In genomic region chr11:132555617-132556016, GRCh38 we compare ENCODE assay signal across 27 cellular contexts.
"Had no signal": no experiment of that assay in that cellular context is flagged by ENCODE, and none has a peak within 500 bp of the region (broad histone marks: within the 10 kb centered on the region; RNA-seq: fewer than 3 reads in every experiment).

No MANE protein-coding gene starts in this region.

- ATAC-seq: stimulated activated effector memory CD8-positive, alpha-beta T cell treated with anti-CD3 and anti-CD28 coated beads, Interleukin-12 subunit alpha, Interleukin-12 subunit beta, amount 100 ng/mL, for 72 hours; stimulated activated memory B cell treated with anti-CD40 and anti-IgM and Interleukin-4, amounts not matched to agents 10 μg/mL and 1 μg/mL and 100 μg/mL, for 72 hours; stimulated activated naive B cell treated with anti-CD40 and anti-IgM and Interleukin-4, amounts not matched to agents 10 μg/mL and 1 μg/mL and 100 μg/mL, for 72 hours; stimulated activated naive CD8-positive, alpha-beta T cell treated with anti-CD3 and anti-CD28 coated beads, Interleukin-15, amount 100 ng/mL, for 72 hours; stimulated activated naive CD8-positive, alpha-beta T cell treated with anti-CD3 and anti-CD28 coated beads, Interleukin-15, Interleukin-2, amounts not matched to agents 100 U/mL and 50 U/mL, for 24 hours; upper lobe of right lung had no signal

- H3K27me3 ChIP-seq: stomach, suprapubic skin, testis, thyroid gland, tibial artery, tibial nerve, transverse colon, upper lobe of left lung, upper lobe of right lung, uterus, vagina had no signal

- FAIRE-seq: urothelium cell line had no signal

- H3K27ac ChIP-seq: stomach, suprapubic skin, testis, thoracic aorta, thyroid gland, tibial artery, tibial nerve, transverse colon, upper lobe of left lung, upper lobe of right lung, uterus, vagina had no signal

- DNase-seq: stimulated activated CD4-positive, alpha-beta T cell treated with anti-CD3 and anti-CD28 coated beads, Interleukin-2, amount 100 ng/mL, for 48 hours; stimulated activated CD4-positive, alpha-beta T cell treated with anti-CD3 and anti-CD28 coated beads, Interleukin-4, amount 100 ng/mL, for 1 hour; stimulated activated CD4-positive, alpha-beta T cell treated with anti-CD3 and anti-CD28 coated beads, Interleukin-4, amount 100 ng/mL, for 24 hours; stimulated activated CD4-positive, alpha-beta T cell treated with anti-CD3 and anti-CD28 coated beads, Interleukin-4, amount 100 ng/mL, for 4 hours; stimulated activated CD8-positive, alpha-beta memory T cell treated with anti-CD3 and anti-CD28 coated beads, Interleukin-4, amount 100 ng/mL, for 48 hours; stimulated activated naive B cell treated with anti-CD40 and anti-IgM and Interleukin-4, amounts not matched to agents 10 μg/mL and 1 μg/mL and 100 μg/mL, for 72 hours; stimulated activated naive CD4-positive, alpha-beta T cell; stimulated activated naive CD4-positive, alpha-beta T cell treated with Interleukin-2 at 50 U/mL for 16 hours; stimulated activated naive CD8-positive, alpha-beta T cell treated with anti-CD3 and anti-CD28 coated beads, Interleukin-15, amount 100 ng/mL, for 72 hours; stimulated activated naive CD8-positive, alpha-beta T cell treated with anti-CD3 and anti-CD28 coated beads, Interleukin-15, Interleukin-2, amounts not matched to agents 100 U/mL and 50 U/mL, for 24 hours; stomach; substantia nigra; testis; thyroid gland; tibial artery; transverse colon; trophoblast cell; upper lobe of left lung; upper lobe of right lung; uterus had no signal

- H3K9me3 ChIP-seq: testis, thoracic aorta, thyroid gland, tibial artery, transverse colon, upper lobe of right lung, uterus, vagina had no signal

- H3K4me1 ChIP-seq: stomach, suprapubic skin, testis, tibial artery, tibial nerve, transverse colon, upper lobe of left lung, upper lobe of right lung, uterus, vagina had no signal

- H3K4me3 ChIP-seq: stomach, suprapubic skin, testis, thoracic aorta, thyroid gland, tibial artery, tibial nerve, transverse colon, upper lobe of left lung, upper lobe of right lung, uterus, vagina had no signal

- H3K36me3 ChIP-seq: stomach, suprapubic skin, thoracic aorta, thyroid gland, tibial artery, tibial nerve, transverse colon, upper lobe of left lung, upper lobe of right lung, uterus, vagina had no signal
